In genomic region chr5:123471385-123471784, GRCh38 we compare ENCODE assay signal across 28 cellular contexts.
"Had no signal": no experiment of that assay in that cellular context is flagged by ENCODE, and none has a peak within 500 bp of the region (broad histone marks: within the 10 kb centered on the region; RNA-seq: fewer than 3 reads in every experiment).

No MANE protein-coding gene starts in this region.

- H3K9me3 ChIP-seq: colonic mucosa, esophagus muscularis mucosa, esophagus squamous epithelium, gastrocnemius medialis, gastroesophageal sphincter, heart left ventricle had no signal

- FAIRE-seq: colon, endometrium, endothelial cell of umbilical vein, frontal cortex had no signal

- H3K36me3 ChIP-seq: colonic mucosa, esophagus muscularis mucosa, esophagus squamous epithelium, gastrocnemius medialis, gastroesophageal sphincter, heart left ventricle, heart right ventricle had no signal

- H3K4me3 ChIP-seq: colonic mucosa, coronary artery, dorsolateral prefrontal cortex, esophagus muscularis mucosa, esophagus squamous epithelium, gastrocnemius medialis, gastroesophageal sphincter, heart left ventricle, heart right ventricle had no signal

- H3K27me3 ChIP-seq: colonic mucosa, esophagus muscularis mucosa, foreskin keratinocyte, gastrocnemius medialis, gastroesophageal sphincter, heart left ventricle, heart right ventricle had no signal

- DNase-seq: colonic mucosa; cortex of kidney; dermis blood vessel endothelial cell; dorsolateral prefrontal cortex; effector CD4-positive, alpha-beta T cell; effector CD8-positive, alpha-beta T cell; effector memory CD4-positive, alpha-beta T cell; effector memory CD8-positive, alpha-beta T cell; endodermal cell; erythroblast; esophagus squamous epithelium; foreskin fibroblast; foreskin keratinocyte; foreskin melanocyte; gastrocnemius medialis; glutamatergic neuron; head of caudate nucleus; heart left ventricle had no signal

- H3K27ac ChIP-seq: colonic mucosa, coronary artery, dorsolateral prefrontal cortex, epithelial cell of prostate, esophagus muscularis mucosa, esophagus squamous epithelium, foreskin keratinocyte, gastrocnemius medialis, gastroesophageal sphincter had no signal

- H3K4me1 ChIP-seq: colonic mucosa, esophagus muscularis mucosa, esophagus squamous epithelium, foreskin keratinocyte, gastrocnemius medialis, gastroesophageal sphincter had no signal

- ATAC-seq: effector memory CD8-positive, alpha-beta T cell; esophagus mucosa; foreskin keratinocyte; gastrocnemius medialis; gastroesophageal sphincter had no signal
